In genomic region chr11:9490376-9490775, GRCh38 we compare ENCODE assay signal across 6 cellular contexts.
"Had no signal": no experiment of that assay in that cellular context is flagged by ENCODE, and none has a peak within 500 bp of the region (broad histone marks: within the 10 kb centered on the region; RNA-seq: fewer than 3 reads in every experiment).

No MANE protein-coding gene starts in this region.

- H3K4me2 ChIP-seq: GM23338, KMS-11 had no signal

- H3K9ac ChIP-seq: KMS-11 had no signal

- H3K27ac ChIP-seq: HL-60, KMS-11 had no signal

- H2AFZ ChIP-seq: GM23338 had no signal

- DNase-seq: H9, HCEC 1CT, KBM-7 had no signal

- H3K4me3 ChIP-seq: GM23338 had no signal

- ATAC-seq: GM23338 had no signal
